Comparison of ENCODE assay signal across 15 cellular contexts in genomic region chr17:74925242-74925641, GRCh38. TPM values are rescaled to one million over a fixed set of nuclear protein-coding genes. Genes with fewer than 3 reads are reported as not detected.
DNase-seq lines count a peak whose midpoint lies in the region; ATAC-seq and TF ChIP-seq lines count a peak whose summit lies in the region.
"Had no signal": no experiment of that assay in that cellular context is flagged by ENCODE, and none has a peak within 500 bp of the region (broad histone marks: within the 10 kb centered on the region; RNA-seq: fewer than 3 reads in every experiment).

No MANE protein-coding gene starts in this region.

- H3K4ac ChIP-seq in neuronal stem cell (ENCODE audit: low read length), result no peak overlapping the region

- no peak for TF ChIP-seq CTCF in GM23338 (conservative IDR thresholded peaks at IDR 0.05; ENCODE audit: low read depth in 2 of 2)

- H3K27me3 Mint-ChIP-seq in GM23338 (ENCODE audit: insufficient read depth, low read depth, poor library complexity), result peaks cover 70% of the 10 kb centered on the region
- peaks cover 65% of the 10 kb centered on the region for H3K27me3 Mint-ChIP-seq in T-helper 17 cell

- H3K27ac Mint-ChIP-seq in GM23338 (no peak overlapping the region), T-helper 17 cell (no peak overlapping the region)
- H3K27ac Mint-ChIP-seq: CD4-positive, alpha-beta memory T cell had no signal

- peaks cover 16% of the 10 kb centered on the region for H3K4me1 ChIP-seq in GM23338 (ENCODE audit: insufficient read depth)
- peaks cover 7 to 15% of the 10 kb centered on the region in 2 donors for H3K4me1 ChIP-seq in neuronal stem cell (ENCODE audit: control insufficient read depth in 2 of 2, insufficient read depth in 1 of 2, low read depth in 1 of 2, low read length in 2 of 2)

- H3K9me3 Mint-ChIP-seq in GM23338, result no peaks in the 10 kb centered on the region
- H3K9me3 Mint-ChIP-seq: CD4-positive, alpha-beta memory T cell had no signal

- no CpG with 5 or more reads among the region's 3 CpGs for WGBS in neuronal stem cell (ENCODE audit: extremely low coverage in 2 of 2, insufficient read length in 2 of 2, insufficient replicate concordance in 1 of 2), 2 donors

- H3K79me1 ChIP-seq in neuronal stem cell (ENCODE audit: low read depth, low read length), result peaks cover 3% of the 10 kb centered on the region

- H2AK5ac ChIP-seq in neuronal stem cell (ENCODE audit: low read depth, low read length), result no peak overlapping the region

- no peaks in the 10 kb centered on the region for H3K9me2 ChIP-seq in GM23338 (ENCODE audit: insufficient read depth)

- H3K4me3 Mint-ChIP-seq in GM23338 (peak overlapping the region; percentile 70; the same call in 2 of the 3 replicates), T-helper 17 cell (peak overlapping the region; percentile 36)

- no peak overlapping the region for H2BK15ac ChIP-seq in neuronal stem cell (ENCODE audit: low read length)

- H2BK120ac ChIP-seq in neuronal stem cell (ENCODE audit: low read depth, low read length), result no peak overlapping the region

- H3K27ac ChIP-seq in GM23338 (ENCODE audit: low read depth), result no peak overlapping the region
- no peak overlapping the region for H3K27ac ChIP-seq in neuronal stem cell (replicated peaks; ENCODE audit: low read length)
- H3K27ac ChIP-seq: HL-60 had no signal

- H3K36me3 ChIP-seq in GM23338 (ENCODE audit: insufficient read depth) (no peaks in the 10 kb centered on the region), neuronal stem cell (replicated peaks in 1 of 2; ENCODE audit: control insufficient read depth in 2 of 2, insufficient read depth in 2 of 2, low read length in 2 of 2) (no peaks in the 10 kb centered on the region)

- H3K9me3 ChIP-seq in T-helper 17 cell (ENCODE audit: control insufficient read depth, low read length, poor library complexity, severe bottlenecking), result no peaks in the 10 kb centered on the region
- peaks cover 0 to 3% of the 10 kb centered on the region in 2 donors for H3K9me3 ChIP-seq in neuronal stem cell (replicated peaks in 1 of 2; ENCODE audit: control insufficient read depth in 2 of 2, insufficient read depth in 1 of 2, low read depth in 1 of 2, low read length in 2 of 2)

- H3K27me3 ChIP-seq in GM23338 (ENCODE audit: insufficient read depth) (peaks cover 84% of the 10 kb centered on the region), neuronal stem cell (ENCODE audit: control insufficient read depth in 3 of 3, insufficient read depth in 3 of 3, low read depth in 1 of 3, low read length in 3 of 3) (peaks cover 22 to 90% (median 57%) of the 10 kb centered on the region in 3 experiments)

- no peak overlapping the region for H4K91ac ChIP-seq in neuronal stem cell (ENCODE audit: low read depth, low read length, poor library complexity)

- ATAC-seq in GM23338 (no peak), T-helper 17 cell (no peak), HG03520 (IDR thresholded peaks at IDR 0.05; ENCODE audit: unreplicated experiment) (no peak), GM19023 (IDR thresholded peaks at IDR 0.05; ENCODE audit: unreplicated experiment) (no peak), GM21723 (IDR thresholded peaks at IDR 0.05; ENCODE audit: unreplicated experiment) (no peak)
- ATAC-seq: K562 had no signal

- H3K4me3 ChIP-seq in GM23338 (no peak overlapping the region), neuronal stem cell (ENCODE audit: low read length in 2 of 2) (no peak overlapping the region)
- H3K4me3 ChIP-seq: K562 had no signal

- no peaks in the 10 kb centered on the region for H3K79me2 ChIP-seq in GM23338 (replicated peaks; ENCODE audit: insufficient read depth)

- H3K36me3 Mint-ChIP-seq in GM23338 (ENCODE audit: low read depth) (no peaks in the 10 kb centered on the region), T-helper 17 cell (ENCODE audit: low read depth) (peaks cover 5% of the 10 kb centered on the region)
- H3K36me3 Mint-ChIP-seq: CD4-positive, alpha-beta memory T cell had no signal

- DNase-seq in GM23338 (ENCODE audit: low spot score) (no peak), T-helper 17 cell (no peak), islet precursor cell (peak; percentile 48), neuronal stem cell (ENCODE audit: low spot score) (no peak), DMS79 treated with DMSO at 0.1 percent for 48 hours (lab: John Stamatoyannopoulos, UW) (no peak)
- DNase-seq: ACHN, DMS79, EL had no signal

- no peaks in the 10 kb centered on the region for H4K20me1 ChIP-seq in GM23338 (replicated peaks; ENCODE audit: insufficient read depth)

- H3K4me1 Mint-ChIP-seq in GM23338, result peaks cover 7% of the 10 kb centered on the region
- H3K4me1 Mint-ChIP-seq in T-helper 17 cell, result peaks cover 10% of the 10 kb centered on the region

- no peak overlapping the region for H3K9ac ChIP-seq in neuronal stem cell (ENCODE audit: low read depth, low read length, poor library complexity)

- peak overlapping the region; percentile 20 for H3K18ac ChIP-seq in neuronal stem cell (ENCODE audit: low read length)

- no peak overlapping the region for H3K4me2 ChIP-seq in GM23338
- no peak overlapping the region for H3K4me2 ChIP-seq in neuronal stem cell (ENCODE audit: insufficient read depth, low read length, poor library complexity, severe bottlenecking)

- H4K8ac ChIP-seq in neuronal stem cell (ENCODE audit: low read depth, low read length), result no peak overlapping the region

- peak overlapping the region; percentile 87 for H3K23ac ChIP-seq in neuronal stem cell (ENCODE audit: low read depth, low read length, poor library complexity)

- H3K14ac ChIP-seq in neuronal stem cell (ENCODE audit: low read length), result no peak overlapping the region

- H2AFZ ChIP-seq in GM23338, result no peak overlapping the region
- no peak overlapping the region for H2AFZ ChIP-seq in neuronal stem cell (ENCODE audit: low read length)

- no peaks in the 10 kb centered on the region for H3F3A ChIP-seq in GM23338 (replicated peaks; ENCODE audit: low read depth)

- no peak overlapping the region for H2BK12ac ChIP-seq in neuronal stem cell (ENCODE audit: low read length)

- H2BK5ac ChIP-seq in neuronal stem cell (ENCODE audit: low read length), result no peak overlapping the region

TF ChIP-seq in GM23338, 12 proteins besides CTCF, POLR2A, EP300 and RAD21:
- no peak for TF ChIP-seq ZNF114 (CRISPR knock-in tag; IDR thresholded peaks at IDR 0.05)
- no peak for TF ChIP-seq ETS1 (IDR thresholded peaks at IDR 0.05)
- TF ChIP-seq STAT1 (IDR thresholded peaks at IDR 0.05; ENCODE audit: unreplicated experiment), result no peak
- no peak for TF ChIP-seq ZNF331 (CRISPR knock-in tag; IDR thresholded peaks at IDR 0.05; ENCODE audit: low read depth)
- no peak for TF ChIP-seq CREB1 (CRISPR knock-in tag; IDR thresholded peaks at IDR 0.05; ENCODE audit: low read depth)
- no peak for TF ChIP-seq EZH2 (IDR thresholded peaks at IDR 0.05; ENCODE audit: low read depth, unreplicated experiment)

RNA-seq across cellular contexts. Expression of gene OTOP2, which starts 1.2 kb away (rescaled TPM):
- not detected in 2 replicates for total RNA-seq in GM23338 (2014; rRNA removed; shearing (Covaris generic))
- not detected in 2 replicates for polyA plus RNA-seq in GM23338 (2016; fragmentation: Nextera tagmentation; extraction: Ambion mirVana)
- not detected for total RNA-seq in T-helper 17 cell
- not detected for polyA plus RNA-seq in neuronal stem cell (2013, experiment 1 of 2)
- polyA plus RNA-seq in neuronal stem cell (2013, experiment 2 of 2), result not detected
- total RNA-seq: A172; CD4-positive, alpha-beta memory T cell had no signal
- polyA plus RNA-seq: CD4-positive, alpha-beta memory T cell had no signal

RNA-seq across cellular contexts. Expression of gene USH1G, which starts 2.2 kb away (rescaled TPM):
- total RNA-seq in GM23338 (2014; rRNA removed; shearing (Covaris generic)), result 1.7 and 3.5 TPM in 2 replicates
- 0.28 and 0.34 TPM in 2 replicates for polyA plus RNA-seq in GM23338 (2016; fragmentation: Nextera tagmentation; extraction: Ambion mirVana)
- total RNA-seq in T-helper 17 cell, result not detected
- 0.20 TPM for polyA plus RNA-seq in neuronal stem cell (2013, experiment 1 of 2)
- polyA plus RNA-seq in neuronal stem cell (2013, experiment 2 of 2), result 0.24 TPM
- total RNA-seq: CD4-positive, alpha-beta memory T cell had no signal
- polyA plus RNA-seq: CD4-positive, alpha-beta memory T cell had no signal

RNA-seq across cellular contexts. Expression of gene OTOP3, which starts 10.5 kb away (rescaled TPM):
- total RNA-seq in GM23338 (2014; rRNA removed; shearing (Covaris generic)), result not detected in 2 replicates
- polyA plus RNA-seq in GM23338 (2016; fragmentation: Nextera tagmentation; extraction: Ambion mirVana), result not detected in 2 replicates
- total RNA-seq in T-helper 17 cell, result not detected
- not detected for polyA plus RNA-seq in neuronal stem cell (2013, experiment 1 of 2)
- polyA plus RNA-seq in neuronal stem cell (2013, experiment 2 of 2), result not detected
- total RNA-seq: A172; CD4-positive, alpha-beta memory T cell; K562 had no signal
- polyA plus RNA-seq: CD4-positive, alpha-beta memory T cell; K562 had no signal

RNA-seq across cellular contexts. Expression of gene FADS6, which starts 31.8 kb away (rescaled TPM):
- 0.73 and 1.6 TPM in 2 replicates for total RNA-seq in GM23338 (2014; rRNA removed; shearing (Covaris generic))
- polyA plus RNA-seq in GM23338 (2016; fragmentation: Nextera tagmentation; extraction: Ambion mirVana), result 0.35 and 0.42 TPM in 2 replicates
- not detected for total RNA-seq in T-helper 17 cell
- polyA plus RNA-seq in neuronal stem cell (2013, experiment 1 of 2), result not detected
- not detected for polyA plus RNA-seq in neuronal stem cell (2013, experiment 2 of 2)
- total RNA-seq: A172; CD4-positive, alpha-beta memory T cell had no signal
- polyA plus RNA-seq: CD4-positive, alpha-beta memory T cell had no signal

RNA-seq across cellular contexts. Expression of gene HID1, which starts 47.3 kb away (rescaled TPM):
- 6.3 and 8.7 TPM in 2 replicates for total RNA-seq in GM23338 (2014; rRNA removed; shearing (Covaris generic))
- polyA plus RNA-seq in GM23338 (2016; fragmentation: Nextera tagmentation; extraction: Ambion mirVana), result 9.0 and 10.9 TPM in 2 replicates
- 10 to 100 TPM; 10.6 to 14.9 TPM for total RNA-seq in T-helper 17 cell
- polyA plus RNA-seq in neuronal stem cell (2013, experiment 1 of 2), result 8.1 TPM
- polyA plus RNA-seq in neuronal stem cell (2013, experiment 2 of 2), result 7.5 TPM
